1 cellular context compared by ENCODE assay signal in the genomic region with DNA sequence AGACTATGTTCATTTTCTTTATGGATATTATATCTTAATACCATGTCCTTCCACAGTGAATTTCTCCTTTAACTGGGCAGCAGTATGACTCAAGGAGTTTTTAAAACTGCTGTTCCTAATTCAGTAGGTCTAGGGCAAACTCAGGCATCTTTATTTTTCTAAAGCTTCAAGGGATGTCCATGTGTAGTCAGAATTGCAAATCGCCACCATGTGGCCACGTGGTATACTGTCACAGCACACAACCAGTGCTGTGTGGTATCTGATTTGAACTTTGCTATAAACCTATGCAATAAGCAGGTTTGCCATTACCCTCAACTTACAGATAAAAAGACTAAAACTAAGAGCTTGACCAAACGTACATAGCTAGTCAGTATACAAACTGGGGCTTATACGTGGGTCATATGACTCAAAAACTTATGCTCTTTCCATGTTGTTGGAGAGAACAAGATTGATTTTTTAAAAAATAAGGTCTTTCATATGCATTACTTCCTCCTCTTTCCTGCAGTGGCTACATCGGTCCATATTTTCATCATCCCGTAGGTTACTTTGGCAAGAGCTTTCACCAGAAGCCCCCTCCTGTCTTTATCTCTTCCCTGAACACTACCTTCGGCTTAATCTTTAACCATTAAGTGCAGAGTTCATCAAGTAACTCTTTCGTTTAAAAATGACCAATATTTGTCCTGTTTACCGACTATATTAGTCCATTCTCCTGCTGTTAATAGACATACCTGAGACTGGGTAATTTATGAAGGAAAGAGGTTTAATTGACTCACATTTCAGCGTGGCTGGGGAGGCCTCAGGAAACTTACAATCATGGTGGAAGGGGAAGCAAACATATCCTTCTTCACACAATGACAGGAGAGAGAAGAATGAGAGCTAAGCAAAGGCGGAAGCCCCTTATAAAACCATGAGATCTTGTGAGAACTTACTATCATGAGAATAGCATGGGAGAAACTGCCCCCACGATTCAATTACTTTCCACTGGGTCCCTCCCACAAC.
TF ChIP-seq lines count a peak whose summit lies in the region.

No MANE protein-coding gene starts in this region.

TF ChIP-seq in endothelial cell of umbilical vein, 7 proteins besides CTCF, POLR2A, EP300 and RAD21 (continued from another document):
- TF ChIP-seq FOS (IDR thresholded peaks at IDR 0.05; ENCODE audit: borderline replicate concordance, insufficient read depth, low read length), result no peak
- TF ChIP-seq MYC (IDR thresholded peaks at IDR 0.05; ENCODE audit: low read depth, low read length), result no peak
- TF ChIP-seq EZH2 (IDR thresholded peaks at IDR 0.05; ENCODE audit: borderline replicate concordance, low read depth, low read length, severe bottlenecking), result no peak
- no peak for TF ChIP-seq POLR2AphosphoS5 (IDR thresholded peaks at IDR 0.05; ENCODE audit: insufficient read depth, low read depth, low read length)
TF ChIP-seq in endothelial cell of umbilical vein: peak in this region for 1.
